1 cellular context compared by ENCODE assay signal in the genomic region with DNA sequence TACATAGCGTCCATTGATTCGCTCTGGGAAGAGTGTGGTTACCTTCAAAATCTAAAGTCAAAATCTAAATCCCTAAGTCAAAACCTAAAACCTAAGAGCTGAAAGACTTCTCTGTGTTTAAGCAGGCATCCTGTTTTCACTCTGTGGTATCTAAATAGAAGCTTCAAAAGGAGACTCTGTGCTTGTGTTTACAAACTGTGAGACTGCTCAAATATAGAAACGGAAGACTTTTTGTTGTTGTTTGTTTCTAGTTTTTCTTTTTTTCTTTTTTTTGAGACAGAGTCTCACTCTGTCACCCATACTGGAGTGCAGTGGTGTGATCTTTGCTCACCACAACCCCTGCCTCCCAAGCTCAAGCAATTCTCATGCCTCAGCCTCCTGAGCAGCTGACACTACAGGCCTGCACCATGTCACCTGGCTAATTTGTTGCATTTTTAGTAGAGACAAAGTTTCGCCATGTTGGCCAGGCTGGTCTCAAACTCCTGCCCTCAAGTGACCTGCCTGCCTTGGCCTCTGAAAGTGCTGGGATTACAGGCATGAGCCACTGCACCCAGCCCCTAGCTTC.
TF ChIP-seq lines count a peak whose summit lies in the region.

No MANE protein-coding gene starts in this region.

TF ChIP-seq in HepG2, 621 proteins besides CTCF, POLR2A, EP300 and RAD21 (continued from another document and continues in another):
- TF ChIP-seq MXD4 (CRISPR knock-in tag; IDR thresholded peaks at IDR 0.05) = no peak
- TF ChIP-seq ZNF34 (CRISPR knock-in tag; IDR thresholded peaks at IDR 0.05; ENCODE audit: borderline replicate concordance) = no peak
- no peak for TF ChIP-seq ZBTB21 (CRISPR knock-in tag; IDR thresholded peaks at IDR 0.05)
- TF ChIP-seq ZNF713 (CRISPR knock-in tag; IDR thresholded peaks at IDR 0.05) = no peak
- no peak for TF ChIP-seq ZNF569 (CRISPR knock-in tag; IDR thresholded peaks at IDR 0.05; ENCODE audit: borderline replicate concordance)
- TF ChIP-seq ZNF180 (CRISPR knock-in tag; IDR thresholded peaks at IDR 0.05; ENCODE audit: borderline replicate concordance, low read depth) = no peak
- TF ChIP-seq HOXA3 (CRISPR knock-in tag; IDR thresholded peaks at IDR 0.05) = no peak; the same call in 1 of the 2 replicates
- TF ChIP-seq NFIC (IDR thresholded peaks at IDR 0.05; ENCODE audit: low read length) = peak; percentile 43; the same call in 1 of the 2 replicates
- TF ChIP-seq TSC22D2 (CRISPR knock-in tag; IDR thresholded peaks at IDR 0.05; ENCODE audit: borderline replicate concordance) = no peak
- TF ChIP-seq NR1H2 (CRISPR knock-in tag; IDR thresholded peaks at IDR 0.05; ENCODE audit: borderline replicate concordance, low read depth) = no peak
- TF ChIP-seq DNMT1 (CRISPR knock-in tag; IDR thresholded peaks at IDR 0.05) = no peak
- TF ChIP-seq ZNF225 (CRISPR knock-in tag; IDR thresholded peaks at IDR 0.05) = no peak
- TF ChIP-seq ZNF136 (CRISPR knock-in tag; IDR thresholded peaks at IDR 0.05; ENCODE audit: low read depth) = no peak
- TF ChIP-seq NCOA1 (CRISPR knock-in tag; IDR thresholded peaks at IDR 0.05) = no peak
- no peak for TF ChIP-seq HNRNPK (IDR thresholded peaks at IDR 0.05; ENCODE audit: low read depth, low read length, poor library complexity, severe bottlenecking)
- no peak for TF ChIP-seq NKX3-1 (CRISPR knock-in tag; IDR thresholded peaks at IDR 0.05)
- no peak for TF ChIP-seq ZNF724P (CRISPR knock-in tag; IDR thresholded peaks at IDR 0.05; ENCODE audit: borderline replicate concordance)
- TF ChIP-seq FOXP1 (IDR thresholded peaks at IDR 0.05) = peak; percentile 56; the same call in 1 of the 2 replicates
- peak; percentile 95 for TF ChIP-seq FOXP1 (CRISPR knock-in tag; IDR thresholded peaks at IDR 0.05)
- no peak for TF ChIP-seq PRPF4 (IDR thresholded peaks at IDR 0.05; ENCODE audit: low read depth, low read length, poor library complexity, severe bottlenecking)
- TF ChIP-seq SRSF1 (optimal IDR thresholded peaks at IDR 0.05; ENCODE audit: low read depth, low read length) = no peak
- TF ChIP-seq ZNF224 (CRISPR knock-in tag; IDR thresholded peaks at IDR 0.05) = no peak
- TF ChIP-seq RXRB (CRISPR knock-in tag; IDR thresholded peaks at IDR 0.05; ENCODE audit: borderline replicate concordance) = no peak; the same call in 1 of the 2 replicates
- no peak for TF ChIP-seq ZNF501 (CRISPR knock-in tag; IDR thresholded peaks at IDR 0.05)
- no peak for TF ChIP-seq NR2F2 (IDR thresholded peaks at IDR 0.05; ENCODE audit: borderline replicate concordance, low read depth)
- TF ChIP-seq ZFP37 (CRISPR knock-in tag; IDR thresholded peaks at IDR 0.05; ENCODE audit: borderline replicate concordance) = no peak
- TF ChIP-seq MIER3 (CRISPR knock-in tag; IDR thresholded peaks at IDR 0.05; ENCODE audit: borderline replicate concordance) = no peak
- TF ChIP-seq HOXA7 (CRISPR knock-in tag; IDR thresholded peaks at IDR 0.05) = no peak
- peak; percentile 48; the same call in 1 of the 2 replicates for TF ChIP-seq GATAD2A (CRISPR knock-in tag; IDR thresholded peaks at IDR 0.05)
- TF ChIP-seq ZNF367 (CRISPR knock-in tag; IDR thresholded peaks at IDR 0.05; ENCODE audit: borderline replicate concordance) = no peak
- TF ChIP-seq KLF16 (CRISPR knock-in tag; IDR thresholded peaks at IDR 0.05) = no peak
- no peak for TF ChIP-seq ZNF777 (CRISPR knock-in tag; IDR thresholded peaks at IDR 0.05)
- no peak for TF ChIP-seq ZMAT3 (CRISPR knock-in tag; conservative IDR thresholded peaks at IDR 0.05)
- TF ChIP-seq, protein P1, sequence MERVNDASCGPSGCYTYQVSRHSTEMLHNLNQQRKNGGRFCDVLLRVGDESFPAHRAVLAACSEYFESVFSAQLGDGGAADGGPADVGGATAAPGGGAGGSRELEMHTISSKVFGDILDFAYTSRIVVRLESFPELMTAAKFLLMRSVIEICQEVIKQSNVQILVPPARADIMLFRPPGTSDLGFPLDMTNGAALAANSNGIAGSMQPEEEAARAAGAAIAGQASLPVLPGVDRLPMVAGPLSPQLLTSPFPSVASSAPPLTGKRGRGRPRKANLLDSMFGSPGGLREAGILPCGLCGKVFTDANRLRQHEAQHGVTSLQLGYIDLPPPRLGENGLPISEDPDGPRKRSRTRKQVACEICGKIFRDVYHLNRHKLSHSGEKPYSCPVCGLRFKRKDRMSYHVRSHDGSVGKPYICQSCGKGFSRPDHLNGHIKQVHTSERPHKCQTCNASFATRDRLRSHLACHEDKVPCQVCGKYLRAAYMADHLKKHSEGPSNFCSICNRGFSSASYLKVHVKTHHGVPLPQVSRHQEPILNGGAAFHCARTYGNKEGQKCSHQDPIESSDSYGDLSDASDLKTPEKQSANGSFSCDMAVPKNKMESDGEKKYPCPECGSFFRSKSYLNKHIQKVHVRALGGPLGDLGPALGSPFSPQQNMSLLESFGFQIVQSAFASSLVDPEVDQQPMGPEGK (CRISPR knock-in tag; IDR thresholded peaks at IDR 0.05) = no peak
- TF ChIP-seq SALL1 (CRISPR knock-in tag; IDR thresholded peaks at IDR 0.05) = peak; percentile 29; the same call in 1 of the 2 replicates
- TF ChIP-seq, protein P2, sequence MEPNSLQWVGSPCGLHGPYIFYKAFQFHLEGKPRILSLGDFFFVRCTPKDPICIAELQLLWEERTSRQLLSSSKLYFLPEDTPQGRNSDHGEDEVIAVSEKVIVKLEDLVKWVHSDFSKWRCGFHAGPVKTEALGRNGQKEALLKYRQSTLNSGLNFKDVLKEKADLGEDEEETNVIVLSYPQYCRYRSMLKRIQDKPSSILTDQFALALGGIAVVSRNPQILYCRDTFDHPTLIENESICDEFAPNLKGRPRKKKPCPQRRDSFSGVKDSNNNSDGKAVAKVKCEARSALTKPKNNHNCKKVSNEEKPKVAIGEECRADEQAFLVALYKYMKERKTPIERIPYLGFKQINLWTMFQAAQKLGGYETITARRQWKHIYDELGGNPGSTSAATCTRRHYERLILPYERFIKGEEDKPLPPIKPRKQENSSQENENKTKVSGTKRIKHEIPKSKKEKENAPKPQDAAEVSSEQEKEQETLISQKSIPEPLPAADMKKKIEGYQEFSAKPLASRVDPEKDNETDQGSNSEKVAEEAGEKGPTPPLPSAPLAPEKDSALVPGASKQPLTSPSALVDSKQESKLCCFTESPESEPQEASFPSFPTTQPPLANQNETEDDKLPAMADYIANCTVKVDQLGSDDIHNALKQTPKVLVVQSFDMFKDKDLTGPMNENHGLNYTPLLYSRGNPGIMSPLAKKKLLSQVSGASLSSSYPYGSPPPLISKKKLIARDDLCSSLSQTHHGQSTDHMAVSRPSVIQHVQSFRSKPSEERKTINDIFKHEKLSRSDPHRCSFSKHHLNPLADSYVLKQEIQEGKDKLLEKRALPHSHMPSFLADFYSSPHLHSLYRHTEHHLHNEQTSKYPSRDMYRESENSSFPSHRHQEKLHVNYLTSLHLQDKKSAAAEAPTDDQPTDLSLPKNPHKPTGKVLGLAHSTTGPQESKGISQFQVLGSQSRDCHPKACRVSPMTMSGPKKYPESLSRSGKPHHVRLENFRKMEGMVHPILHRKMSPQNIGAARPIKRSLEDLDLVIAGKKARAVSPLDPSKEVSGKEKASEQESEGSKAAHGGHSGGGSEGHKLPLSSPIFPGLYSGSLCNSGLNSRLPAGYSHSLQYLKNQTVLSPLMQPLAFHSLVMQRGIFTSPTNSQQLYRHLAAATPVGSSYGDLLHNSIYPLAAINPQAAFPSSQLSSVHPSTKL (CRISPR knock-in tag; IDR thresholded peaks at IDR 0.05) = peak; percentile 58; the same call in 1 of the 2 replicates
- TF ChIP-seq ZNF441 (CRISPR knock-in tag; IDR thresholded peaks at IDR 0.05; ENCODE audit: borderline replicate concordance) = no peak
- TF ChIP-seq, protein P3, sequence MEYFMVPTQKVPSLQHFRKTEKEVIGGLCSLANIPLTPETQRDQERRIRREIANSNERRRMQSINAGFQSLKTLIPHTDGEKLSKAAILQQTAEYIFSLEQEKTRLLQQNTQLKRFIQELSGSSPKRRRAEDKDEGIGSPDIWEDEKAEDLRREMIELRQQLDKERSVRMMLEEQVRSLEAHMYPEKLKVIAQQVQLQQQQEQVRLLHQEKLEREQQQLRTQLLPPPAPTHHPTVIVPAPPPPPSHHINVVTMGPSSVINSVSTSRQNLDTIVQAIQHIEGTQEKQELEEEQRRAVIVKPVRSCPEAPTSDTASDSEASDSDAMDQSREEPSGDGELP (IDR thresholded peaks at IDR 0.05; ENCODE audit: borderline replicate concordance, low read depth) = peak; percentile 56; the same call in 1 of the 2 replicates
- TF ChIP-seq, protein P4, sequence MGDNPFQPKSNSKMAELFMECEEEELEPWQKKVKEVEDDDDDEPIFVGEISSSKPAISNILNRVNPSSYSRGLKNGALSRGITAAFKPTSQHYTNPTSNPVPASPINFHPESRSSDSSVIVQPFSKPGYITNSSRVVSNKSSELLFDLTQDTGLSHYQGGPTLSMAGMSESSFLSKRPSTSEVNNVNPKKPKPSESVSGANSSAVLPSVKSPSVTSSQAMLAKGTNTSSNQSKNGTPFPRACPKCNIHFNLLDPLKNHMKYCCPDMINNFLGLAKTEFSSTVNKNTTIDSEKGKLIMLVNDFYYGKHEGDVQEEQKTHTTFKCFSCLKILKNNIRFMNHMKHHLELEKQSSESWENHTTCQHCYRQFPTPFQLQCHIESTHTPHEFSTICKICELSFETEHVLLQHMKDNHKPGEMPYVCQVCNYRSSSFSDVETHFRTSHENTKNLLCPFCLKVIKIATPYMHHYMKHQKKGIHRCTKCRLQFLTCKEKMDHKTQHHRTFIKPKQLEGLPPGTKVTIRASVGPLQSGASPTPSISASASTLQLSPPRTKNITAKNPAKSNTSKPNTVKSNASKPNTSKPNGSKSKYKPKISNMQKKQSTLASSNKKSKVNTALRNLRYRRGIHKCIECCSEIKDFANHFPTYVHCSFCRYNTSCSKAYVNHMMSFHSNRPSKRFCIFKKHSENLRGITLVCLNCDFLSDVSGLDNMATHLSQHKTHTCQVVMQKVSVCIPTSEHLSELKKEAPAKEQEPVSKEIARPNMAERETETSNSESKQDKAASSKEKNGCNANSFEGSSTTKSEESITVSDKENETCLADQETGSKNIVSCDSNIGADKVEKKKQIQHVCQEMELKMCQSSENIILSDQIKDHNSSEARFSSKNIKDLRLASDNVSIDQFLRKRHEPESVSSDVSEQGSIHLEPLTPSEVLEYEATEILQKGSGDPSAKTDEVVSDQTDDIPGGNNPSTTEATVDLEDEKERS (CRISPR knock-in tag; IDR thresholded peaks at IDR 0.05) = no peak
- TF ChIP-seq GTF2F1 (IDR thresholded peaks at IDR 0.05; ENCODE audit: low read length) = no peak
- no peak for TF ChIP-seq MATR3 (CRISPR knock-in tag; IDR thresholded peaks at IDR 0.05)
- no peak for TF ChIP-seq ZNF660 (CRISPR knock-in tag; IDR thresholded peaks at IDR 0.05; ENCODE audit: borderline replicate concordance, low read depth)
- no peak for TF ChIP-seq ZEB1 (IDR thresholded peaks at IDR 0.05; ENCODE audit: insufficient replicate concordance, low read depth)
- TF ChIP-seq DNMT3B (CRISPR knock-in tag; conservative IDR thresholded peaks at IDR 0.05) = no peak
- TF ChIP-seq, protein P5, sequence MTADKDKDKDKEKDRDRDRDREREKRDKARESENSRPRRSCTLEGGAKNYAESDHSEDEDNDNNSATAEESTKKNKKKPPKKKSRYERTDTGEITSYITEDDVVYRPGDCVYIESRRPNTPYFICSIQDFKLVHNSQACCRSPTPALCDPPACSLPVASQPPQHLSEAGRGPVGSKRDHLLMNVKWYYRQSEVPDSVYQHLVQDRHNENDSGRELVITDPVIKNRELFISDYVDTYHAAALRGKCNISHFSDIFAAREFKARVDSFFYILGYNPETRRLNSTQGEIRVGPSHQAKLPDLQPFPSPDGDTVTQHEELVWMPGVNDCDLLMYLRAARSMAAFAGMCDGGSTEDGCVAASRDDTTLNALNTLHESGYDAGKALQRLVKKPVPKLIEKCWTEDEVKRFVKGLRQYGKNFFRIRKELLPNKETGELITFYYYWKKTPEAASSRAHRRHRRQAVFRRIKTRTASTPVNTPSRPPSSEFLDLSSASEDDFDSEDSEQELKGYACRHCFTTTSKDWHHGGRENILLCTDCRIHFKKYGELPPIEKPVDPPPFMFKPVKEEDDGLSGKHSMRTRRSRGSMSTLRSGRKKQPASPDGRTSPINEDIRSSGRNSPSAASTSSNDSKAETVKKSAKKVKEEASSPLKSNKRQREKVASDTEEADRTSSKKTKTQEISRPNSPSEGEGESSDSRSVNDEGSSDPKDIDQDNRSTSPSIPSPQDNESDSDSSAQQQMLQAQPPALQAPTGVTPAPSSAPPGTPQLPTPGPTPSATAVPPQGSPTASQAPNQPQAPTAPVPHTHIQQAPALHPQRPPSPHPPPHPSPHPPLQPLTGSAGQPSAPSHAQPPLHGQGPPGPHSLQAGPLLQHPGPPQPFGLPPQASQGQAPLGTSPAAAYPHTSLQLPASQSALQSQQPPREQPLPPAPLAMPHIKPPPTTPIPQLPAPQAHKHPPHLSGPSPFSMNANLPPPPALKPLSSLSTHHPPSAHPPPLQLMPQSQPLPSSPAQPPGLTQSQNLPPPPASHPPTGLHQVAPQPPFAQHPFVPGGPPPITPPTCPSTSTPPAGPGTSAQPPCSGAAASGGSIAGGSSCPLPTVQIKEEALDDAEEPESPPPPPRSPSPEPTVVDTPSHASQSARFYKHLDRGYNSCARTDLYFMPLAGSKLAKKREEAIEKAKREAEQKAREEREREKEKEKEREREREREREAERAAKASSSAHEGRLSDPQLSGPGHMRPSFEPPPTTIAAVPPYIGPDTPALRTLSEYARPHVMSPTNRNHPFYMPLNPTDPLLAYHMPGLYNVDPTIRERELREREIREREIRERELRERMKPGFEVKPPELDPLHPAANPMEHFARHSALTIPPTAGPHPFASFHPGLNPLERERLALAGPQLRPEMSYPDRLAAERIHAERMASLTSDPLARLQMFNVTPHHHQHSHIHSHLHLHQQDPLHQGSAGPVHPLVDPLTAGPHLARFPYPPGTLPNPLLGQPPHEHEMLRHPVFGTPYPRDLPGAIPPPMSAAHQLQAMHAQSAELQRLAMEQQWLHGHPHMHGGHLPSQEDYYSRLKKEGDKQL (CRISPR knock-in tag; IDR thresholded peaks at IDR 0.05; ENCODE audit: low read depth) = no peak
- no peak for TF ChIP-seq SOX6 (IDR thresholded peaks at IDR 0.05)
- peak; percentile 52; the same call in 1 of the 2 replicates for TF ChIP-seq SOX6 (CRISPR knock-in tag; IDR thresholded peaks at IDR 0.05)
- 0 out of 2 replicates have a peak, but pooled peaks have one; percentile 39 for TF ChIP-seq ZMYM3 (CRISPR knock-in tag; IDR thresholded peaks at IDR 0.05)
